Comparison of ENCODE assay signal across 15 cellular contexts in genomic region chr10:123272171-123272570, GRCh38.
DNase-seq lines count a peak whose midpoint lies in the region; ATAC-seq and TF ChIP-seq lines count a peak whose summit lies in the region.
"Had no signal": no experiment of that assay in that cellular context is flagged by ENCODE, and none has a peak within 500 bp of the region (broad histone marks: within the 10 kb centered on the region; RNA-seq: fewer than 3 reads in every experiment).

No MANE protein-coding gene starts in this region.

- intact Hi-C loops in PC-3 (cut with micrococcal nuclease) = loop anchor here (5.0 to 10.0 kb wide), 4 partner anchors 67 to 227 kb away; no protein-coding TSS in a partner anchor
- intact Hi-C loops in activated T-helper 2 cell treated with anti-CD3 and anti-CD28 coated beads, Interferon-gamma antibody, Interleukin-2, Interleukin-4, amounts not matched to agents 10 μg/mL and 5 μg/mL and 100 μg/mL, durations not matched to agents 14 hours and 24 hours and 36 hours (cut with micrococcal nuclease) = no loop called here

- POLR2A ChIA-PET in PC-3 (lab: Charles Lee; ENCODE audit: unreplicated experiment) = no interaction called here

- H3K79me2 ChIP-seq in PC-3 (ENCODE audit: low read length) = no peaks in the 10 kb centered on the region

- no peak overlapping the region for H3K4me3 Mint-ChIP-seq in activated T-helper 2 cell treated with anti-CD3 and anti-CD28 coated beads, Interferon-gamma antibody, Interleukin-2, Interleukin-4, amounts not matched to agents 10 μg/mL and 5 μg/mL and 100 μg/mL, durations not matched to agents 14 hours and 24 hours and 36 hours (ENCODE audit: low read depth)
- H3K4me3 Mint-ChIP-seq in stimulated activated naive B cell treated with anti-CD40 and anti-IgM and Interleukin-4, amounts not matched to agents 10 μg/mL and 1 μg/mL and 100 μg/mL, for 72 hours = no peak overlapping the region
- H3K4me3 Mint-ChIP-seq: CD8-positive, alpha-beta memory T cell; stimulated activated naive CD8-positive, alpha-beta T cell treated with anti-CD3 and anti-CD28 coated beads, Interleukin-15, Interleukin-2, amounts not matched to agents 100 ng/mL and 50 ng/mL, for 24 hours had no signal

- H3K4me2 ChIP-seq in PC-3 (ENCODE audit: low read length) = no peak overlapping the region

- ATAC-seq in PC-3 = no peak
- ATAC-seq in stimulated activated naive B cell treated with anti-CD40 and anti-IgM and Interleukin-4, amounts not matched to agents 10 μg/mL and 1 μg/mL and 100 μg/mL, for 72 hours (replicated peaks) = no peak

- H3K9me3 ChIP-seq in BE2C (no peaks in the 10 kb centered on the region), PC-3 (ENCODE audit: low read length) (no peaks in the 10 kb centered on the region)
- H3K9me3 ChIP-seq: breast epithelium, right lobe of liver had no signal

- TF ChIP-seq CTCF in BE2C (IDR thresholded peaks at IDR 0.05; ENCODE audit: low read depth, low read length) (peak; percentile 62), GM12873 (IDR thresholded peaks at IDR 0.05; ENCODE audit: insufficient read depth, low read depth, low read length, missing control alignments) (peak; percentile 10), PC-3 (conservative IDR thresholded peaks at IDR 0.05; ENCODE audit: low read depth, low read length) (peak; percentile 49), foreskin fibroblast (IDR thresholded peaks at IDR 0.05; ENCODE audit: low read depth, low read length) (peak; percentile 8)

- no peak overlapping the region for H2AFZ ChIP-seq in PC-3 (ENCODE audit: low read length)

- H3K36me3 ChIP-seq in BE2C = no peaks in the 10 kb centered on the region
- H3K36me3 ChIP-seq in PC-3 (ENCODE audit: low read depth, low read length) = no peaks in the 10 kb centered on the region
- H3K36me3 ChIP-seq: breast epithelium, right lobe of liver had no signal

- H3K27ac Mint-ChIP-seq in activated T-helper 2 cell treated with anti-CD3 and anti-CD28 coated beads, Interferon-gamma antibody, Interleukin-2, Interleukin-4, amounts not matched to agents 10 μg/mL and 5 μg/mL and 100 μg/mL, durations not matched to agents 14 hours and 24 hours and 36 hours = no peak overlapping the region
- H3K27ac Mint-ChIP-seq in stimulated activated naive B cell treated with anti-CD40 and anti-IgM and Interleukin-4, amounts not matched to agents 10 μg/mL and 1 μg/mL and 100 μg/mL, for 72 hours = no peak overlapping the region
- H3K27ac Mint-ChIP-seq: CD8-positive, alpha-beta memory T cell; stimulated activated naive CD8-positive, alpha-beta T cell treated with anti-CD3 and anti-CD28 coated beads, Interleukin-15, Interleukin-2, amounts not matched to agents 100 ng/mL and 50 ng/mL, for 24 hours had no signal

- no peak overlapping the region for H3K27ac ChIP-seq in PC-3 (ENCODE audit: low read length)
- H3K27ac ChIP-seq: breast epithelium, right lobe of liver had no signal

- no peak overlapping the region for H3K4me3 ChIP-seq in BE2C (ENCODE audit: low read depth, low read length)
- no peak overlapping the region for H3K4me3 ChIP-seq in PC-3 (ENCODE audit: low read length)
- H3K4me3 ChIP-seq in foreskin fibroblast (ENCODE audit: low read depth in 1 of 2, low read length in 2 of 2) = no peak overlapping the region
- H3K4me3 ChIP-seq: breast epithelium, right lobe of liver had no signal

- CTCF ChIA-PET in PC-3 (lab: Charles Lee) = no interaction called here

- H3K27me3 Mint-ChIP-seq in activated T-helper 2 cell treated with anti-CD3 and anti-CD28 coated beads, Interferon-gamma antibody, Interleukin-2, Interleukin-4, amounts not matched to agents 10 μg/mL and 5 μg/mL and 100 μg/mL, durations not matched to agents 14 hours and 24 hours and 36 hours (ENCODE audit: low read depth) = peaks cover 23% of the 10 kb centered on the region
- peaks cover 22 to 28% of the 10 kb centered on the region in 2 donors for H3K27me3 Mint-ChIP-seq in stimulated activated naive B cell treated with anti-CD40 and anti-IgM and Interleukin-4, amounts not matched to agents 10 μg/mL and 1 μg/mL and 100 μg/mL, for 72 hours

- DNase-seq in BE2C (no peak), PC-3 (peak; percentile 25), foreskin fibroblast (no peak), pons (ENCODE audit: low spot score) (no peak), NOMO-1 (lab: John Stamatoyannopoulos, UW; ENCODE audit: unreplicated experiment in 2 of 2) (no peak)
- no peak for DNase-seq in activated T-helper 2 cell treated with anti-CD3 and anti-CD28 coated beads, Interferon-gamma antibody, Interleukin-2, Interleukin-4, amounts not matched to agents 10 μg/mL and 5 μg/mL and 100 μg/mL, durations not matched to agents 14 hours and 24 hours and 36 hours (ENCODE audit: low spot score)
- DNase-seq in stimulated activated naive B cell treated with anti-CD40 and anti-IgM and Interleukin-4, amounts not matched to agents 10 μg/mL and 1 μg/mL and 100 μg/mL, for 72 hours = no peak
- DNase-seq: activated CD4-positive, alpha-beta T cell treated with anti-CD3 and anti-CD28 coated beads, Interleukin-2, amount 50 U/mL, for 48 hours; activated naive CD4-positive, alpha-beta T cell; NCI-H226; right lobe of liver had no signal

- no peaks in the 10 kb centered on the region for H3K4me1 Mint-ChIP-seq in activated T-helper 2 cell treated with anti-CD3 and anti-CD28 coated beads, Interferon-gamma antibody, Interleukin-2, Interleukin-4, amounts not matched to agents 10 μg/mL and 5 μg/mL and 100 μg/mL, durations not matched to agents 14 hours and 24 hours and 36 hours (ENCODE audit: low read depth)
- peaks cover 0 to 4% of the 10 kb centered on the region in 2 donors for H3K4me1 Mint-ChIP-seq in stimulated activated naive B cell treated with anti-CD40 and anti-IgM and Interleukin-4, amounts not matched to agents 10 μg/mL and 1 μg/mL and 100 μg/mL, for 72 hours

- no peaks in the 10 kb centered on the region for H3K9me2 ChIP-seq in PC-3 (replicated peaks; ENCODE audit: low read length)

- H3K27me3 ChIP-seq in BE2C (no peaks in the 10 kb centered on the region), PC-3 (ENCODE audit: low read length) (no peaks in the 10 kb centered on the region)
- H3K27me3 ChIP-seq: right lobe of liver had no signal

- no peak overlapping the region for H3K9ac ChIP-seq in PC-3 (ENCODE audit: low read length)

- H3K36me3 Mint-ChIP-seq in activated T-helper 2 cell treated with anti-CD3 and anti-CD28 coated beads, Interferon-gamma antibody, Interleukin-2, Interleukin-4, amounts not matched to agents 10 μg/mL and 5 μg/mL and 100 μg/mL, durations not matched to agents 14 hours and 24 hours and 36 hours (ENCODE audit: low read depth) = no peaks in the 10 kb centered on the region
- peaks cover 1 to 26% of the 10 kb centered on the region in 2 donors for H3K36me3 Mint-ChIP-seq in stimulated activated naive B cell treated with anti-CD40 and anti-IgM and Interleukin-4, amounts not matched to agents 10 μg/mL and 1 μg/mL and 100 μg/mL, for 72 hours

- H3F3A ChIP-seq in PC-3 (ENCODE audit: low read length, unreplicated experiment) = no peaks in the 10 kb centered on the region

- H3K4me1 ChIP-seq in BE2C (no peaks in the 10 kb centered on the region), PC-3 (ENCODE audit: insufficient read depth, low read length) (peaks cover 13% of the 10 kb centered on the region; the same call in 1 of the 2 replicates)
- H3K4me1 ChIP-seq: breast epithelium, right lobe of liver had no signal

- peaks cover 4% of the 10 kb centered on the region for H3K9me3 Mint-ChIP-seq in activated T-helper 2 cell treated with anti-CD3 and anti-CD28 coated beads, Interferon-gamma antibody, Interleukin-2, Interleukin-4, amounts not matched to agents 10 μg/mL and 5 μg/mL and 100 μg/mL, durations not matched to agents 14 hours and 24 hours and 36 hours
- H3K9me3 Mint-ChIP-seq in stimulated activated naive B cell treated with anti-CD40 and anti-IgM and Interleukin-4, amounts not matched to agents 10 μg/mL and 1 μg/mL and 100 μg/mL, for 72 hours = peaks cover 2 to 6% of the 10 kb centered on the region in 2 donors

- no TSS peak for BruUV-seq in PC-3 (replicated peaks; lab: Mats Ljungman, UMichigan)

- H4K20me1 ChIP-seq in PC-3 (ENCODE audit: low read length) = no peaks in the 10 kb centered on the region

Comparison
In these comparisons a context has a peak if more than half of its experiments do, and no peak if none do; other contexts are left out.
1. CTCF ChIP-seq: peak in every context shown above with its lines; median percentile 62 in BE2C; 49 in PC-3; 10 in GM12873; 8 in foreskin fibroblast.